In the genomic region with DNA sequence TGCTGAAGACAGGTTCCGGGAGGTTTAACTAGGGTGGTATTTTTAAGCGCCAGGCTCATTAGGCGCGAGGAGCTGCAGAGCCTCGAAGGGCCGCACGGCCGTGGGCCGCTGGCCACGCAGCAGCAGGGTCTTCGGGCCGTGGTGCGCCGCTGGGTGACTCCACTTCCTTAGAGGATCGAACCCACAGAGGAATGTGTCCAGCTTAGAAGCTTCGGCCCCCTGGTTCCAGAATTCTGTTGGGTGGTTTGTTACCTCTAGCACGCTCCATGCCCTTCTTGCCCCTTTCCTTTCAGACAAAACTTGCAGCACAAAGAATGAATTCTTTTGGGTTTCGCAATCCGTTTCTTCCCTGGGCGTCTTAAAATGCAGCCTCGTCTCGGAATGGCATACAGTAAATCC, we compare ENCODE assay signal across 8 cellular contexts. TPM values are rescaled to one million over a fixed set of nuclear protein-coding genes. Genes with fewer than 3 reads are reported as not detected.
DNase-seq lines count a peak whose midpoint lies in the region; ATAC-seq and TF ChIP-seq lines count a peak whose summit lies in the region.

No MANE protein-coding gene starts in this region.

- peak overlapping the region; percentile 83 for H3K4me2 ChIP-seq in OCI-LY3 (ENCODE audit: low read length)

- CTCF ChIA-PET in activated naive CD4-positive, alpha-beta T cell treated with anti-CD3 and anti-CD28 coated beads for 36 hours (lab: Charles Lee), result interaction anchor here (0.8 to 1.9 kb wide), 2 partner anchors 10 to 140 kb away, joined by 3 to 5 read pairs; no protein-coding TSS in a partner anchor

- H3K27ac Mint-ChIP-seq in activated naive CD4-positive, alpha-beta T cell treated with anti-CD3 and anti-CD28 coated beads for 36 hours, result peak overlapping the region; percentile 91
- peak overlapping the region; percentile 97 to 100 for H3K27ac Mint-ChIP-seq in effector memory CD8-positive, alpha-beta T cell
- peak overlapping the region; percentile 100 for H3K27ac Mint-ChIP-seq in mesothelial cell of epicardium

- H3K27ac ChIP-seq in OCI-LY3 (ENCODE audit: low read length) (peak overlapping the region; percentile 59), transverse colon (peak overlapping the region; percentile 95 to 99 (median 98))

- H3K36me3 ChIP-seq in OCI-LY3 (replicated peaks; ENCODE audit: low read depth, low read length) (peaks cover 24% of the 10 kb centered on the region), transverse colon (peaks cover 0 to 21% (median 11%) of the 10 kb centered on the region in 4 donors)

- TF ChIP-seq CTCF in OCI-LY3 (IDR thresholded peaks at IDR 0.05; ENCODE audit: low read depth, low read length) (no peak), mesothelial cell of epicardium (IDR thresholded peaks at IDR 0.05; ENCODE audit: unreplicated experiment) (no peak), transverse colon (IDR thresholded peaks at IDR 0.05) (no peak)

- 8 to 11% methylated on average over 6 to 22 of the region's 22 CpGs for WGBS in transverse colon (ENCODE audit: low coverage in 1 of 2), 2 donors

- TF ChIP-seq POLR2A in transverse colon (IDR thresholded peaks at IDR 0.05), result no peak

- peaks cover 24% of the 10 kb centered on the region for H3K4me1 ChIP-seq in OCI-LY3 (ENCODE audit: low read length)
- peaks cover 6 to 35% (median 24%) of the 10 kb centered on the region in 4 donors for H3K4me1 ChIP-seq in transverse colon

- in situ Hi-C loops in transverse colon (cut with MboI; ENCODE audit: low pct_ligation_motif_present in 1 of 4, low pct_unique_long_range_greater_than_20kb in 1 of 4, low sequenced_read_pairs in 3 of 4), result loop anchor here in 3 of 4 donors (5.0 to 10.0 kb wide), 3 partner anchors 52 to 135 kb away; partner anchors contain the start of gene OSBP (in 1 of the 3)

- no peaks in the 10 kb centered on the region for H3K9me3 Mint-ChIP-seq in activated naive CD4-positive, alpha-beta T cell treated with anti-CD3 and anti-CD28 coated beads for 36 hours
- no peaks in the 10 kb centered on the region for H3K9me3 Mint-ChIP-seq in effector memory CD8-positive, alpha-beta T cell
- no peaks in the 10 kb centered on the region for H3K9me3 Mint-ChIP-seq in mesothelial cell of epicardium

- H3K4me3 ChIP-seq in OCI-LY3 (ENCODE audit: low read length), result peak overlapping the region; percentile 87
- H3K4me3 ChIP-seq in transverse colon, result peak overlapping the region; percentile 67 to 97 (median 68)

- H3K27me3 ChIP-seq in OCI-LY3 (ENCODE audit: low read depth, low read length) (no peaks in the 10 kb centered on the region), transverse colon (no peaks in the 10 kb centered on the region)

- H3K4me3 Mint-ChIP-seq in activated naive CD4-positive, alpha-beta T cell treated with anti-CD3 and anti-CD28 coated beads for 36 hours, result peak overlapping the region; percentile 87
- peak overlapping the region; percentile 89 to 93 for H3K4me3 Mint-ChIP-seq in effector memory CD8-positive, alpha-beta T cell
- H3K4me3 Mint-ChIP-seq in mesothelial cell of epicardium, result peak overlapping the region; percentile 91

- ATAC-seq in effector memory CD8-positive, alpha-beta T cell (replicated peaks), result no peak
- no peak for ATAC-seq in GM19023 (IDR thresholded peaks at IDR 0.05; ENCODE audit: unreplicated experiment)
- no peak for ATAC-seq in GM18498 (IDR thresholded peaks at IDR 0.05; ENCODE audit: unreplicated experiment)

- no peak for TF ChIP-seq EP300 in transverse colon (IDR thresholded peaks at IDR 0.05; ENCODE audit: low read depth)

- H4K20me1 ChIP-seq in OCI-LY3 (ENCODE audit: insufficient read depth, low read length), result peaks cover 10% of the 10 kb centered on the region

- DNase-seq in activated naive CD4-positive, alpha-beta T cell treated with anti-CD3 and anti-CD28 coated beads for 36 hours, result no peak
- no peak for DNase-seq in activated naive CD4-positive, alpha-beta T cell treated with Interleukin-2 at 50 U/mL for 16 hours
- DNase-seq in effector memory CD8-positive, alpha-beta T cell, result no peak
- DNase-seq in mesothelial cell of epicardium (ENCODE audit: low spot score in 2 of 2, unreplicated experiment in 2 of 2), result peak in 1 of 2 experiments; percentile 49
- peak; percentile 42 for DNase-seq in transverse colon

- H3K4me1 Mint-ChIP-seq in activated naive CD4-positive, alpha-beta T cell treated with anti-CD3 and anti-CD28 coated beads for 36 hours (ENCODE audit: low read depth), result peaks cover 34% of the 10 kb centered on the region
- peaks cover 16 to 32% of the 10 kb centered on the region in 2 donors for H3K4me1 Mint-ChIP-seq in effector memory CD8-positive, alpha-beta T cell (ENCODE audit: low read depth in 2 of 2)
- peaks cover 22% of the 10 kb centered on the region for H3K4me1 Mint-ChIP-seq in mesothelial cell of epicardium

- peak overlapping the region; percentile 84 for H3K9ac ChIP-seq in OCI-LY3 (ENCODE audit: low read length)

- peaks cover 37% of the 10 kb centered on the region for H3K79me2 ChIP-seq in OCI-LY3 (ENCODE audit: low read length)

- intact Hi-C loops in activated naive CD4-positive, alpha-beta T cell treated with anti-CD3 and anti-CD28 coated beads for 36 hours (cut with micrococcal nuclease), result loop anchor here (1.0 to 10.0 kb wide), 13 partner anchors 53 to 1957 kb away; partner anchors contain the start of genes MED19, MRPL16 and TMX2
- intact Hi-C loops in transverse colon (cut with DNase I; ENCODE audit: low total_unique reads), result loop anchor here (5.0 kb wide), 1 partner anchor 52 kb away; the partner anchor contains the start of gene OSBP

- 0 out of 2 replicates have a peak overlapping the region, but pooled peaks have one; percentile 87 for H2AFZ ChIP-seq in OCI-LY3 (ENCODE audit: low read depth, low read length)

- no peaks in the 10 kb centered on the region for H3K27me3 Mint-ChIP-seq in activated naive CD4-positive, alpha-beta T cell treated with anti-CD3 and anti-CD28 coated beads for 36 hours (ENCODE audit: low read depth)
- no peaks in the 10 kb centered on the region for H3K27me3 Mint-ChIP-seq in effector memory CD8-positive, alpha-beta T cell
- H3K27me3 Mint-ChIP-seq in mesothelial cell of epicardium (ENCODE audit: low read depth), result peaks cover 2% of the 10 kb centered on the region

- H3K9me3 ChIP-seq in OCI-LY3 (ENCODE audit: insufficient read depth, low read length) (no peaks in the 10 kb centered on the region), transverse colon (no peaks in the 10 kb centered on the region)

- H3K36me3 Mint-ChIP-seq in activated naive CD4-positive, alpha-beta T cell treated with anti-CD3 and anti-CD28 coated beads for 36 hours (ENCODE audit: low read depth), result peaks cover 26% of the 10 kb centered on the region
- H3K36me3 Mint-ChIP-seq in effector memory CD8-positive, alpha-beta T cell (ENCODE audit: insufficient read depth), result peaks cover 44% of the 10 kb centered on the region
- peaks cover 11% of the 10 kb centered on the region for H3K36me3 Mint-ChIP-seq in mesothelial cell of epicardium

RNA-seq across cellular contexts. Expression of gene PATL1, which starts 0.8 kb away (rescaled TPM):
- total RNA-seq in activated naive CD4-positive, alpha-beta T cell treated with anti-CD3 and anti-CD28 coated beads for 36 hours, result 10 to 100 TPM; 56.7 to 56.8 TPM
- total RNA-seq in mesothelial cell of epicardium, result 30.6 to 32.0 TPM (median 31.6 TPM) in 3 replicates
- total RNA-seq in transverse colon, result 10 to 100 TPM; 13.5 to 93.9 (median 20.9) TPM

RNA-seq across cellular contexts. Expression of gene OR10V1, which starts 44.0 kb away (rescaled TPM):
- total RNA-seq in activated naive CD4-positive, alpha-beta T cell treated with anti-CD3 and anti-CD28 coated beads for 36 hours, result not detected
- total RNA-seq in mesothelial cell of epicardium, result not detected in 3 replicates
- total RNA-seq in transverse colon, result not detected

RNA-seq across cellular contexts. Expression of gene OSBP, which starts 54.0 kb away (rescaled TPM):
- 10 to 100 TPM; 33.9 to 37.0 TPM for total RNA-seq in activated naive CD4-positive, alpha-beta T cell treated with anti-CD3 and anti-CD28 coated beads for 36 hours
- total RNA-seq in mesothelial cell of epicardium (45.0 to 47.6 TPM (median 46.8 TPM) in 3 replicates), transverse colon (10 to 100 TPM; 27.7 to 59.1 (median 47.2) TPM)
